13 cellular contexts compared by ENCODE assay signal in genomic region chr5:128199104-128199503, GRCh38.
DNase-seq lines count a peak whose midpoint lies in the region; ATAC-seq, FAIRE-seq and TF ChIP-seq lines count a peak whose summit lies in the region.
"Had no signal": no experiment of that assay in that cellular context is flagged by ENCODE, and none has a peak within 500 bp of the region (broad histone marks: within the 10 kb centered on the region; RNA-seq: fewer than 3 reads in every experiment).

No MANE protein-coding gene starts in this region.

- DNase-seq in ACHN = peak; percentile 73
- peak; percentile 9 for DNase-seq in HTR-8/SVneo (ENCODE audit: insufficient read length, low spot score)
- peak; percentile 68 for DNase-seq in brain microvascular endothelial cell
- DNase-seq in left lobe of liver (ENCODE audit: low spot score) = no peak
- DNase-seq in stimulated activated naive CD8-positive, alpha-beta T cell treated with anti-CD3 and anti-CD28 coated beads, Interleukin-15, Interleukin-2, amounts not matched to agents 100 U/mL and 50 U/mL, for 24 hours = no peak
- DNase-seq in right atrium auricular region (ENCODE audit: low spot score) = no peak
- DNase-seq: activated CD4-positive, alpha-beta memory T cell treated with anti-CD3 and anti-CD28 coated beads for 36 hours; activated naive CD4-positive, alpha-beta T cell treated with anti-CD3 and anti-CD28 coated beads, Interleukin-2, amount 10 ng/mL, durations not matched to agents 7 days and 5 days; effector memory CD4-positive, alpha-beta T cell; NCI-H1930; tibial artery had no signal

- H3K4me3 ChIP-seq in brain microvascular endothelial cell (ENCODE audit: low read depth, low read length) = no peak overlapping the region
- H3K4me3 ChIP-seq in right atrium auricular region = no peak overlapping the region
- H3K4me3 ChIP-seq: tibial artery had no signal

- no peaks in the 10 kb centered on the region for H3K27me3 ChIP-seq in brain microvascular endothelial cell (replicated peaks)
- H3K27me3 ChIP-seq in right atrium auricular region = no peaks in the 10 kb centered on the region

- no peaks in the 10 kb centered on the region for H3K36me3 ChIP-seq in brain microvascular endothelial cell (replicated peaks)
- H3K36me3 ChIP-seq in right atrium auricular region = no peaks in the 10 kb centered on the region

- H3K4me1 ChIP-seq in right atrium auricular region = peaks cover 0 to 18% of the 10 kb centered on the region in 2 donors

- TF ChIP-seq CTCF in brain microvascular endothelial cell (IDR thresholded peaks at IDR 0.05; ENCODE audit: low read depth, low read length, missing control alignments) = no peak
- no peak for TF ChIP-seq CTCF in right atrium auricular region (IDR thresholded peaks at IDR 0.05)

- ATAC-seq in left lobe of liver (peak; percentile 69), GM18870 (IDR thresholded peaks at IDR 0.05; ENCODE audit: unreplicated experiment) (no peak), HG02840 (IDR thresholded peaks at IDR 0.05; ENCODE audit: low FRiP score, unreplicated experiment) (no peak)
- ATAC-seq in stimulated activated naive CD8-positive, alpha-beta T cell treated with anti-CD3 and anti-CD28 coated beads, Interleukin-15, Interleukin-2, amounts not matched to agents 100 U/mL and 50 U/mL, for 24 hours = no peak

- in situ Hi-C loops in ACHN (cut with HindIII; ENCODE audit: low pct_ligation_motif_present, low pct_unique_long_range_greater_than_20kb, low sequenced_read_pairs) = no loop called here
- in situ Hi-C loops in brain microvascular endothelial cell (cut with HindIII; ENCODE audit: low pct_ligation_motif_present, low sequenced_read_pairs) = no loop called here

- no peak overlapping the region for H3K27ac ChIP-seq in brain microvascular endothelial cell
- H3K27ac ChIP-seq in right atrium auricular region = no peak overlapping the region
- H3K27ac ChIP-seq: tibial artery had no signal

- H3K9me3 ChIP-seq in right atrium auricular region = no peaks in the 10 kb centered on the region
- H3K9me3 ChIP-seq: tibial artery had no signal

- no peak for FAIRE-seq in HTR-8/SVneo (lab: Jason Lieb, UNC)

Comparison
In these comparisons a context has a peak if more than half of its experiments do, and no peak if none do; other contexts are left out.
1. DNase-seq: peak in ACHN (single experiment), HTR-8/SVneo (single experiment) and brain microvascular endothelial cell (single experiment); none in left lobe of liver (single experiment), stimulated activated naive CD8-positive, alpha-beta T cell treated with anti-CD3 and anti-CD28 coated beads, Interleukin-15, Interleukin-2, amounts not matched to agents 100 U/mL and 50 U/mL, for 24 hours (single experiment) and right atrium auricular region (single experiment).